19 cellular contexts compared by ENCODE assay signal in genomic region chr12:128269108-128269713, GRCh38. TPM values are rescaled to one million over a fixed set of nuclear protein-coding genes. Genes with fewer than 3 reads are reported as not detected.
A peak's percentile ranks its signal among the peaks of the same experiment; 100 is the strongest.
DNase-seq lines count a peak whose midpoint lies in the region; ATAC-seq and TF ChIP-seq lines count a peak whose summit lies in the region.
"Had no signal": no experiment of that assay in that cellular context is flagged by ENCODE, and none has a peak within 500 bp of the region (broad histone marks: within the 10 kb centered on the region; RNA-seq: fewer than 3 reads in every experiment).

No MANE protein-coding gene starts in this region.

- no peak overlapping the region for H3K27ac ChIP-seq in HUES6 (ENCODE audit: low read depth, low read length)
- no peak overlapping the region for H3K27ac ChIP-seq in coronary artery
- no peak overlapping the region for H3K27ac ChIP-seq in rectal smooth muscle tissue (ENCODE audit: low read depth, low read length)
- H3K27ac ChIP-seq: GM23248, heart right ventricle, ovary, tibial artery had no signal

- H3K4me3 ChIP-seq in HUES6 (ENCODE audit: low read depth, low read length) (peak overlapping the region; percentile 74), coronary artery (peak overlapping the region; percentile 40), iPS-15b (ENCODE audit: low read depth, low read length) (peak overlapping the region; percentile 56), rectal smooth muscle tissue (ENCODE audit: low read length) (peak overlapping the region; percentile 13)
- H3K4me3 ChIP-seq: GM23248, tibial artery had no signal

- H3K27me3 ChIP-seq in HUES6 (ENCODE audit: control insufficient read depth, insufficient read depth, low read length): peaks cover 80% of the 10 kb centered on the region
- H3K27me3 ChIP-seq in iPS-15b (ENCODE audit: control insufficient read depth, insufficient read depth, low read length): peaks cover 69% of the 10 kb centered on the region
- peaks cover 12% of the 10 kb centered on the region for H3K27me3 ChIP-seq in rectal smooth muscle tissue (ENCODE audit: control insufficient read depth, insufficient read depth, low read length)
- H3K27me3 ChIP-seq: ovary had no signal

- no peak overlapping the region for H3K9ac ChIP-seq in HUES6 (ENCODE audit: low read length)
- H3K9ac ChIP-seq in iPS-15b (ENCODE audit: low read depth, low read length): no peak overlapping the region
- H3K9ac ChIP-seq in rectal smooth muscle tissue (ENCODE audit: low read length): no peak overlapping the region
- H3K9ac ChIP-seq: GM23248 had no signal

- peaks cover 19% of the 10 kb centered on the region for H3K4me1 ChIP-seq in HUES6 (ENCODE audit: control insufficient read depth, insufficient read depth, low read length)
- H3K4me1 ChIP-seq in iPS-15b (ENCODE audit: control insufficient read depth, insufficient read depth, low read length): peaks cover 6% of the 10 kb centered on the region
- no peaks in the 10 kb centered on the region for H3K4me1 ChIP-seq in rectal smooth muscle tissue (ENCODE audit: control insufficient read depth, insufficient read depth, low read length)

- H3K9me3 ChIP-seq in HUES6 (ENCODE audit: control insufficient read depth, insufficient read depth, low read depth, low read length) (peaks cover 13% of the 10 kb centered on the region), iPS-15b (ENCODE audit: control insufficient read depth, insufficient read depth, low read length) (no peaks in the 10 kb centered on the region)
- H3K9me3 ChIP-seq: ovary had no signal

- ATAC-seq in HG03135 (IDR thresholded peaks at IDR 0.05; ENCODE audit: unreplicated experiment) (no peak), HG03439 (IDR thresholded peaks at IDR 0.05; ENCODE audit: unreplicated experiment) (no peak)
- ATAC-seq: activated CD8-positive, alpha-beta T cell treated with anti-CD3 and anti-CD28 coated beads for 36 hours; T-helper 17 cell had no signal

- DNase-seq in coronary artery (ENCODE audit: low spot score) (no peak), NCI-H2171 (lab: John Stamatoyannopoulos, UW) (no peak), ureter (ENCODE audit: low spot score) (no peak)
- DNase-seq: activated CD8-positive, alpha-beta T cell treated with anti-CD3 and anti-CD28 coated beads for 36 hours; activated naive CD8-positive, alpha-beta T cell treated with anti-CD3 and anti-CD28 coated beads, Interleukin-2, amount 10 ng/mL, durations not matched to agents 7 days and 5 days; activated T-cell treated with anti-CD3 and anti-CD28 coated beads, Interleukin-2, amount 50 U/mL, for 48 hours; GM23248; heart right ventricle; NCI-H2171 treated with DMSO at 0.1 percent for 48 hours; T-helper 17 cell; tibial artery had no signal

- no peak for TF ChIP-seq CTCF in coronary artery (IDR thresholded peaks at IDR 0.05)

- H3K36me3 ChIP-seq in HUES6 (ENCODE audit: control insufficient read depth, insufficient read depth, low read length) (no peaks in the 10 kb centered on the region), iPS-15b (ENCODE audit: control insufficient read depth, insufficient read depth, low read length) (no peaks in the 10 kb centered on the region), rectal smooth muscle tissue (ENCODE audit: control insufficient read depth, insufficient read depth, low read length) (no peaks in the 10 kb centered on the region)
- H3K36me3 ChIP-seq: heart right ventricle, ovary, tibial artery had no signal

RNA-seq across cellular contexts. Expression of gene TMEM132C, which starts 2.2 kb away (rescaled TPM):
- total RNA-seq in ureter: 12.6 TPM
- total RNA-seq: activated CD8-positive, alpha-beta T cell treated with anti-CD3 and anti-CD28 coated beads for 36 hours; activated naive CD8-positive, alpha-beta T cell treated with anti-CD3 and anti-CD28 coated beads, Interleukin-2, amount 10 ng/mL, durations not matched to agents 7 days and 5 days; B cell; bronchial epithelial cell; GM23248; T-helper 17 cell had no signal

Comparison
In these comparisons a context has a peak if more than half of its experiments do, and no peak if none do; other contexts are left out.
1. H3K4me3 ChIP-seq: peak in every context shown above with its lines; median percentile 74 in HUES6; 56 in iPS-15b; 40 in coronary artery; 13 in rectal smooth muscle tissue.